Comparison of ENCODE assay signal across 9 cellular contexts in genomic region chr4:53613428-53613827, GRCh38.
"Had no signal": no experiment of that assay in that cellular context is flagged by ENCODE, and none has a peak within 500 bp of the region (broad histone marks: within the 10 kb centered on the region; RNA-seq: fewer than 3 reads in every experiment).

No MANE protein-coding gene starts in this region.

- DNase-seq: GM23248, GOT3, H9, HCEC 1CT, HFFc6, KG1 had no signal

- H3K27ac ChIP-seq: GM23248, HL-60 had no signal

- H3K4me3 ChIP-seq: GM23248 had no signal

- FAIRE-seq: H54, HepG2 had no signal

- H2AFZ ChIP-seq: GM23248 had no signal

- ATAC-seq: HepG2 had no signal

- H3K9ac ChIP-seq: GM23248 had no signal
